Comparison of ENCODE assay signal across 8 cellular contexts in the genomic region with DNA sequence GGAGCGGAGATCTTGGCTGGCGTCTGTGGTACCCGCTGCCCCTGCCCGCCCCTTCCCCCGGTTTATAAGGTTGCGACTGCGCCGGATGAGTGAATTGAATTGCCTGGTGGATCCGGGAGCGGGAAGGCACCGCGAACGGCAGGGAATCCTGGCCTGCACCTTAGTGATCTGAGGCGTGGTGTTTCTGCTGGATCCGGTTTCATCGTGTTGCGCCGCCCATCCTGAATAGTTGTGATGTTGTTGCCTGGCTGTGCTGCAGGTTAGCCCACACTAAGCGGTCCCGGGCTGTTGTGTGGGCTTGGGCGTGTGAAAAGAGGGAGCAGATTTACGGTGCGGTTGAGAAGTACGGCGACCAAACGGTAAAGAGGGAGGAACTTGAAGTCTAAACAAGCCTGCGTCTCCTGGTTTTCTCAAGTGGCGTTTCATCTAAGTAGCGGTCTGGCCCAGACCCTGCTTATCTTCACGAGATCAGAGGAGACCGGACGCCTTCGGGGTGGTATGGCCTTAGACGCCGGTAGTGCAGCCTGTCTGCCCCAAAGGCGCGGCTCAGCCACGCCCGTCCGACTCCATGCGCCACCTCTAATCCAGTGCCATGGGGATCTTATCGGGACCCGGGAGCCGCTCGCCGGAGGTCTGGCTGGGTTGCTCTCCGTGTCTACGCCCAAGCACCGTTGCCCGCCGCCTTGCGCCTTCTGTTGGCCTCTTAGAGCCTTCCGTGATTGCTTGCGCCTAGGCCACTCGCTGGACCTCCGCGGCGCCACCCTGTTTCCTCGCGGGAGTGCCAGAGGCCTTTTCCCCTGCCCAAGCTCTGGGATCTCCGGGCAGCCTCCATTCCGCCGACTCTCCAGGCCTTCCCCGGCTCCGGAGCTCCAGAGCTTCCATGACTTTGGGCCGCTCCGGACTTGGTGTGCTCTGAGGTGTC.
DNase-seq lines count a peak whose midpoint lies in the region; ATAC-seq, FAIRE-seq and TF ChIP-seq lines count a peak whose summit lies in the region.

No MANE protein-coding gene starts in this region.

- peak; percentile 42 for ATAC-seq in stimulated activated effector memory CD8-positive, alpha-beta T cell treated with anti-CD3 and anti-CD28 coated beads, Interleukin-12 subunit alpha, Interleukin-12 subunit beta, amount 100 ng/mL, for 72 hours
- no peak for ATAC-seq in HG03135 (IDR thresholded peaks at IDR 0.05; ENCODE audit: unreplicated experiment)
- no peak for ATAC-seq in HG02870 (IDR thresholded peaks at IDR 0.05; ENCODE audit: unreplicated experiment)

- POLR2A ChIA-PET in MCF 10A (lab: Yijun Ruan, JAX) = interaction anchor here (0.6 to 1.6 kb wide), 23 partner anchors 9 to 861 kb away, joined by 3 to 8 read pairs (median 4); a partner anchor contains a TSS

- H3K27ac Mint-ChIP-seq in MCF 10A (ENCODE audit: low read depth, unreplicated experiment) = peak overlapping the region; percentile 33
- peak overlapping the region; percentile 85 for H3K27ac Mint-ChIP-seq in stimulated activated effector memory CD8-positive, alpha-beta T cell treated with anti-CD3 and anti-CD28 coated beads, Interleukin-12 subunit alpha, Interleukin-12 subunit beta, amount 100 ng/mL, for 72 hours

- TF ChIP-seq CTCF in MCF 10A (IDR thresholded peaks at IDR 0.05; ENCODE audit: unreplicated experiment) (no peak), kidney epithelial cell (IDR thresholded peaks at IDR 0.05; ENCODE audit: insufficient read depth, low read length, poor library complexity, severe bottlenecking) (no peak)

- no peaks in the 10 kb centered on the region for H3K36me3 ChIP-seq in kidney epithelial cell (ENCODE audit: control insufficient read depth, insufficient read depth, low read length)

- peak overlapping the region; percentile 75 for H3K4me3 Mint-ChIP-seq in MCF 10A (ENCODE audit: unreplicated experiment)
- H3K4me3 Mint-ChIP-seq in stimulated activated effector memory CD8-positive, alpha-beta T cell treated with anti-CD3 and anti-CD28 coated beads, Interleukin-12 subunit alpha, Interleukin-12 subunit beta, amount 100 ng/mL, for 72 hours = peak overlapping the region; percentile 88

- H3K9me3 Mint-ChIP-seq in MCF 10A (ENCODE audit: unreplicated experiment) = no peaks in the 10 kb centered on the region
- H3K9me3 Mint-ChIP-seq in stimulated activated effector memory CD8-positive, alpha-beta T cell treated with anti-CD3 and anti-CD28 coated beads, Interleukin-12 subunit alpha, Interleukin-12 subunit beta, amount 100 ng/mL, for 72 hours = no peaks in the 10 kb centered on the region

- CTCF ChIA-PET in MCF 10A (lab: Yijun Ruan, JAX) = interaction anchor here (1.0 kb wide), 2 partner anchors 8 to 631 kb away, joined by 3 to 4 read pairs; no protein-coding TSS in a partner anchor

- BruUV-seq in MCF 10A (replicated peaks; lab: Mats Ljungman, UMichigan) = TSS peak; percentile 67

- DNase-seq in DMS153 (lab: John Stamatoyannopoulos, UW) (peak; percentile 23), HuH-7.5 (ENCODE audit: low spot score) (peak; percentile 55), RCC 7860 (ENCODE audit: low spot score) (peak; percentile 69), MCF 10A (ENCODE audit: unreplicated experiment) (peak; percentile 97), kidney epithelial cell (ENCODE audit: low read depth) (peak; percentile 18)
- DNase-seq in stimulated activated effector memory CD8-positive, alpha-beta T cell treated with anti-CD3 and anti-CD28 coated beads, Interleukin-12 subunit alpha, Interleukin-12 subunit beta, amount 100 ng/mL, for 72 hours (ENCODE audit: low spot score in 2 of 2) = peak in 1 of 2 donors; percentile 58

- peak overlapping the region; percentile 40 for H3K4me3 ChIP-seq in kidney epithelial cell (ENCODE audit: low read depth, low read length)

- no peaks in the 10 kb centered on the region for H3K27me3 Mint-ChIP-seq in MCF 10A (ENCODE audit: insufficient read depth, unreplicated experiment)

- H3K36me3 Mint-ChIP-seq in MCF 10A (ENCODE audit: insufficient read depth, unreplicated experiment) = peaks cover 14% of the 10 kb centered on the region
- peaks cover 10% of the 10 kb centered on the region for H3K36me3 Mint-ChIP-seq in stimulated activated effector memory CD8-positive, alpha-beta T cell treated with anti-CD3 and anti-CD28 coated beads, Interleukin-12 subunit alpha, Interleukin-12 subunit beta, amount 100 ng/mL, for 72 hours

- peaks cover 26% of the 10 kb centered on the region for H3K4me1 Mint-ChIP-seq in MCF 10A (ENCODE audit: insufficient read depth, unreplicated experiment)
- peaks cover 27% of the 10 kb centered on the region for H3K4me1 Mint-ChIP-seq in stimulated activated effector memory CD8-positive, alpha-beta T cell treated with anti-CD3 and anti-CD28 coated beads, Interleukin-12 subunit alpha, Interleukin-12 subunit beta, amount 100 ng/mL, for 72 hours

- intact Hi-C loops in MCF 10A (cut with micrococcal nuclease) = no loop called here

- H3K27me3 ChIP-seq in kidney epithelial cell (ENCODE audit: control insufficient read depth, insufficient read depth, low read length) = peaks cover 30% of the 10 kb centered on the region

- FAIRE-seq in RCC 7860 (lab: Jason Lieb, UNC) = no peak
